17 cellular contexts compared by ENCODE assay signal in genomic region chr11:99117603-99118002, GRCh38.
DNase-seq lines count a peak whose midpoint lies in the region; FAIRE-seq and TF ChIP-seq lines count a peak whose summit lies in the region.
"Had no signal": no experiment of that assay in that cellular context is flagged by ENCODE, and none has a peak within 500 bp of the region (broad histone marks: within the 10 kb centered on the region; RNA-seq: fewer than 3 reads in every experiment).

No MANE protein-coding gene starts in this region.

- H3K27ac Mint-ChIP-seq in activated T-cell treated with anti-CD3 and anti-CD28 coated beads, Interleukin-2, amount 50 U/mL, for 24 hours = no peak overlapping the region
- H3K27ac Mint-ChIP-seq: CD8-positive, alpha-beta T cell had no signal

- H2AK5ac ChIP-seq in H1 (ENCODE audit: low read depth, low read length) = no peak overlapping the region

- no peak overlapping the region for H4K91ac ChIP-seq in H1 (replicated peaks; ENCODE audit: insufficient read length, low read length)

- CTCF ChIA-PET in H1 (lab: Charles Lee; ENCODE audit: partially characterized antibody) = no interaction called here

- no peak overlapping the region for H2BK20ac ChIP-seq in H1 (ENCODE audit: low read length)

- 94% methylated on average over 2 of the region's 2 CpGs; no CpG with 5 or more reads in 1 of the 2 experiments for WGBS in H1 (ENCODE audit: extremely low coverage in 1 of 2, insufficient coverage in 1 of 2, insufficient read length in 1 of 2, insufficient replicate concordance in 2 of 2, low coverage in 1 of 2, low lambda C conversion rate in 2 of 2, missing lambda C conversion rate in 1 of 2), 2 experiments

- H4K5ac ChIP-seq in H1 (ENCODE audit: insufficient read length, low read depth, low read length) = no peak overlapping the region

- no peak overlapping the region for H3K23ac ChIP-seq in H1 (ENCODE audit: insufficient read length)

- no peaks in the 10 kb centered on the region for H4K20me1 ChIP-seq in H1 (replicated peaks in 1 of 2; ENCODE audit: control insufficient read depth in 1 of 2, insufficient read depth in 2 of 2, low read length in 2 of 2)

- TF ChIP-seq POLR2A in H1 (IDR thresholded peaks at IDR 0.05; ENCODE audit: control extremely low read depth in 1 of 2, low read depth in 2 of 2, low read length in 2 of 2) = no peak

- H3K36me3 ChIP-seq in H1 (ENCODE audit: control insufficient read depth in 2 of 4, insufficient read depth in 4 of 4, low read length in 3 of 4) = no peaks in the 10 kb centered on the region
- H3K36me3 ChIP-seq: BE2C, SJCRH30 had no signal

- H2BK5ac ChIP-seq in H1 (ENCODE audit: low read depth, low read length) = no peak overlapping the region

- no peak overlapping the region for H3K4ac ChIP-seq in H1 (replicated peaks; ENCODE audit: insufficient read length, low read depth, low read length)

- H3K79me2 ChIP-seq in H1 (ENCODE audit: control insufficient read depth in 1 of 2, insufficient read depth in 2 of 2, low read length in 2 of 2) = no peaks in the 10 kb centered on the region

- H3K27me3 Mint-ChIP-seq in activated T-cell treated with anti-CD3 and anti-CD28 coated beads, Interleukin-2, amount 50 U/mL, for 24 hours = no peaks in the 10 kb centered on the region

- H2AFZ ChIP-seq in H1 (ENCODE audit: low read length) = no peak overlapping the region

- TF ChIP-seq CTCF in 22Rv1 (IDR thresholded peaks at IDR 0.05) = peak; percentile 26; the same call in 1 of the 2 replicates
- TF ChIP-seq CTCF in H1 (IDR thresholded peaks at IDR 0.05; ENCODE audit: control extremely low read depth in 1 of 3, insufficient read depth in 1 of 3, low read depth in 1 of 3, low read length in 3 of 3) = peak in 2 of 3 experiments; percentile 20 to 42; a peak in 3 of 4 replicates

- no peak overlapping the region for H4K8ac ChIP-seq in H1 (ENCODE audit: extremely low read depth, insufficient read depth, low read length)

- H3K4me3 Mint-ChIP-seq in activated T-cell treated with anti-CD3 and anti-CD28 coated beads, Interleukin-2, amount 50 U/mL, for 24 hours = no peak overlapping the region
- H3K4me3 Mint-ChIP-seq: CD8-positive, alpha-beta T cell had no signal

- H3K9me3 ChIP-seq in H1 (ENCODE audit: insufficient read depth in 2 of 2, low read depth in 1 of 2, low read length in 1 of 2) = no peaks in the 10 kb centered on the region
- H3K9me3 ChIP-seq: BE2C, SJCRH30 had no signal

- H3K14ac ChIP-seq in H1 (ENCODE audit: insufficient read length) = no peak overlapping the region

- H3K36me3 Mint-ChIP-seq in activated T-cell treated with anti-CD3 and anti-CD28 coated beads, Interleukin-2, amount 50 U/mL, for 24 hours (ENCODE audit: low read depth) = no peaks in the 10 kb centered on the region
- H3K36me3 Mint-ChIP-seq: CD8-positive, alpha-beta T cell had no signal

- H3K56ac ChIP-seq in H1 (replicated peaks; ENCODE audit: insufficient read length, low read depth, low read length) = no peak overlapping the region

- H2BK15ac ChIP-seq in H1 (ENCODE audit: low read length) = no peak overlapping the region

- no peak for FAIRE-seq in H1 (lab: Jason Lieb, UNC)
- FAIRE-seq: D721Med had no signal

- H3K9me3 Mint-ChIP-seq in activated T-cell treated with anti-CD3 and anti-CD28 coated beads, Interleukin-2, amount 50 U/mL, for 24 hours = peaks cover 23% of the 10 kb centered on the region

- no peak overlapping the region for H3K4me3 ChIP-seq in H1 (ENCODE audit: extremely low read depth in 1 of 4, insufficient read depth in 2 of 4, low read depth in 3 of 4, low read length in 4 of 4)
- H3K4me3 ChIP-seq: SJCRH30 had no signal

- peak; percentile 1 for DNase-seq in Daoy (ENCODE audit: low read depth)
- DNase-seq in NCI-H69 (lab: John Stamatoyannopoulos, UW) = peak; percentile 61
- no peak for DNase-seq in H1 (ENCODE audit: low read depth in 1 of 2, low spot score in 2 of 2)
- no peak for DNase-seq in activated T-cell treated with anti-CD3 and anti-CD28 coated beads, Interleukin-2, amount 50 U/mL, for 1 hour
- DNase-seq in activated T-cell treated with anti-CD3 and anti-CD28 coated beads, Interleukin-2, amount 50 U/mL, for 24 hours = no peak
- no peak for DNase-seq in activated T-cell treated with anti-CD3 and anti-CD28 coated beads for 4 hours
- DNase-seq: BE2C; CD8-positive, alpha-beta T cell; EL; IMR-90; NCI-H1048; NCI-H345; NCI-H526 treated with DMSO at 0.1 percent for 48 hours; SJCRH30 had no signal

- TF ChIP-seq EP300 in H1 (IDR thresholded peaks at IDR 0.05; ENCODE audit: borderline replicate concordance in 1 of 2, low read depth in 2 of 2, low read length in 2 of 2) = no peak

- no peak overlapping the region for H2BK120ac ChIP-seq in H1 (replicated peaks; ENCODE audit: low read depth, low read length)

- no peak overlapping the region for H3K18ac ChIP-seq in H1 (ENCODE audit: extremely low read depth, low read length)

- no peaks in the 10 kb centered on the region for H3K4me1 ChIP-seq in H1 (replicated peaks in 1 of 4; ENCODE audit: control insufficient read depth in 3 of 4, insufficient read depth in 4 of 4, low read length in 3 of 4)
- H3K4me1 ChIP-seq: BE2C, SJCRH30 had no signal

- H2BK12ac ChIP-seq in H1 (ENCODE audit: low read depth, low read length) = no peak overlapping the region

- H3K4me1 Mint-ChIP-seq in activated T-cell treated with anti-CD3 and anti-CD28 coated beads, Interleukin-2, amount 50 U/mL, for 24 hours (ENCODE audit: low read depth) = no peaks in the 10 kb centered on the region

- no peaks in the 10 kb centered on the region for H3K27me3 ChIP-seq in H1 (replicated peaks in 1 of 4; ENCODE audit: control insufficient read depth in 3 of 4, extremely low read depth in 1 of 4, insufficient read depth in 3 of 4, low read length in 3 of 4)
- H3K27me3 ChIP-seq: BE2C, SJCRH30 had no signal

- POLR2A ChIA-PET in H1 (lab: Charles Lee; ENCODE audit: partially characterized antibody) = no interaction called here

- TF ChIP-seq RAD21 in H1 (IDR thresholded peaks at IDR 0.05 in 1 of 2, conservative IDR thresholded peaks at IDR 0.05 in 1 of 2; ENCODE audit: low read depth in 2 of 2, low read length in 2 of 2) = peak; percentile 12 to 13; a peak in 2 of 4 replicates

- no peak overlapping the region for H3K9ac ChIP-seq in H1 (replicated peaks in 1 of 4; ENCODE audit: extremely low read depth in 1 of 4, low read depth in 3 of 4, low read length in 3 of 4)

- no peak overlapping the region for H3K27ac ChIP-seq in 22Rv1
- H3K27ac ChIP-seq in H1 (ENCODE audit: low read depth, low read length) = no peak overlapping the region
- H3K27ac ChIP-seq: RWPE1, SJCRH30 had no signal

- no peaks in the 10 kb centered on the region for H3K79me1 ChIP-seq in H1 (ENCODE audit: low read depth, low read length)

- H3K4me2 ChIP-seq in H1 (ENCODE audit: insufficient read depth in 1 of 2, low read depth in 2 of 2, low read length in 2 of 2) = no peak overlapping the region

- H3K23me2 ChIP-seq in H1 (ENCODE audit: low read depth, low read length) = no peaks in the 10 kb centered on the region

TF ChIP-seq in H1, 55 proteins besides CTCF, POLR2A, EP300 and RAD21:
- TF ChIP-seq GABPA (IDR thresholded peaks at IDR 0.05; ENCODE audit: borderline replicate concordance, insufficient read depth, low read length) = no peak
- no peak for TF ChIP-seq CTBP2 (IDR thresholded peaks at IDR 0.05; ENCODE audit: borderline replicate concordance, insufficient read depth, insufficient read length, low read length)
- no peak for TF ChIP-seq HDAC6 (IDR thresholded peaks at IDR 0.05; ENCODE audit: low read depth, low read length)
- no peak for TF ChIP-seq EGR1 (IDR thresholded peaks at IDR 0.05; ENCODE audit: borderline replicate concordance, low read depth, low read length)
- TF ChIP-seq POU5F1 (IDR thresholded peaks at IDR 0.05; ENCODE audit: low read depth, low read length) = no peak
- no peak for TF ChIP-seq SAP30 (IDR thresholded peaks at IDR 0.05; ENCODE audit: insufficient read depth, insufficient replicate concordance, low read length)
- no peak for TF ChIP-seq NANOG (IDR thresholded peaks at IDR 0.05; ENCODE audit: insufficient read depth, low read depth, low read length, poor library complexity, severe bottlenecking)
- TF ChIP-seq NRF1 (IDR thresholded peaks at IDR 0.05; ENCODE audit: low read depth, low read length) = no peak
- no peak for TF ChIP-seq RXRA (IDR thresholded peaks at IDR 0.05; ENCODE audit: insufficient read depth, low read depth, low read length)
- no peak for TF ChIP-seq USF2 (IDR thresholded peaks at IDR 0.05; ENCODE audit: low read length)

Comparison
In these comparisons a context has a peak if more than half of its experiments do, and no peak if none do; other contexts are left out.
1. DNase-seq: peak in Daoy (single experiment) and NCI-H69 (single experiment); none in H1 (0 of 2), activated T-cell treated with anti-CD3 and anti-CD28 coated beads, Interleukin-2, amount 50 U/mL, for 1 hour (single experiment), activated T-cell treated with anti-CD3 and anti-CD28 coated beads, Interleukin-2, amount 50 U/mL, for 24 hours (single experiment) and activated T-cell treated with anti-CD3 and anti-CD28 coated beads for 4 hours (single experiment).